In genomic region chr2:72361042-72361441, GRCh38 we compare ENCODE assay signal across 8 cellular contexts.
"Had no signal": no experiment of that assay in that cellular context is flagged by ENCODE, and none has a peak within 500 bp of the region (broad histone marks: within the 10 kb centered on the region; RNA-seq: fewer than 3 reads in every experiment).

No MANE protein-coding gene starts in this region.

- DNase-seq: IMR-90, KBM-7, KG1 had no signal

- H3K27me3 Mint-ChIP-seq: IgD-negative memory B cell had no signal

- ATAC-seq: HepG2 had no signal

- H3K27ac Mint-ChIP-seq: IgD-negative memory B cell had no signal

- H3K4me3 Mint-ChIP-seq: IgD-negative memory B cell had no signal

- FAIRE-seq: HepG2, HTR-8/SVneo had no signal

- H3K4me2 ChIP-seq: KMS-11 had no signal

- H3K4me1 Mint-ChIP-seq: IgD-negative memory B cell had no signal

- H3K9ac ChIP-seq: KMS-11 had no signal

- H3K27ac ChIP-seq: HL-60, KMS-11 had no signal
